Comparison of ENCODE assay signal across 10 cellular contexts in genomic region chr10:84279876-84280475, GRCh38. TPM values are rescaled to one million over a fixed set of nuclear protein-coding genes. Genes with fewer than 3 reads are reported as not detected.
DNase-seq lines count a peak whose midpoint lies in the region; ATAC-seq and TF ChIP-seq lines count a peak whose summit lies in the region.
"Not testable (repeated sequence)": the region's sequence is repeated elsewhere in the genome, so short reads cannot be mapped to it uniquely, and the experiment has no call there.
"Had no signal": no experiment of that assay in that cellular context is flagged by ENCODE, and none has a peak within 500 bp of the region (broad histone marks: within the 10 kb centered on the region; RNA-seq: fewer than 3 reads in every experiment).

No MANE protein-coding gene starts in this region.

- CTCF ChIA-PET in Caco-2 (lab: Charles Lee) = not testable (repeated sequence)
- CTCF ChIA-PET in T-cell (lab: Charles Lee) = interaction anchor here in 1 of 2 donors (1.0 kb wide), 1 partner anchor 73 kb away, joined by 3 read pairs; no protein-coding TSS in a partner anchor

- not testable (repeated sequence) for H3F3A ChIP-seq in smooth muscle cell (ENCODE audit: low read depth)

- not testable (repeated sequence) for H3K27me3 ChIP-seq in Caco-2 (replicated peaks; ENCODE audit: control insufficient read depth, insufficient read depth, low read length); HUES6 (ENCODE audit: control insufficient read depth, insufficient read depth, low read length); smooth muscle cell (ENCODE audit: low read depth)

- not testable (repeated sequence) for ATAC-seq in T-cell (replicated peaks in 1 of 4); memory B cell (ENCODE audit: low read depth)
- peak; percentile 42 for ATAC-seq in effector memory CD8-positive, alpha-beta T cell (replicated peaks)

- H3K4me3 ChIP-seq in Caco-2 (ENCODE audit: low read depth, low read length) (peak overlapping the region; percentile 35), HUES6 (ENCODE audit: low read depth, low read length) (peak overlapping the region; percentile 55), smooth muscle cell (peak overlapping the region; percentile 40)

- POLR2A ChIA-PET in Caco-2 (lab: Charles Lee); T-cell (lab: Charles Lee): not testable (repeated sequence)

- not testable (repeated sequence) for H3K9me3 ChIP-seq in Caco-2; HUES6 (ENCODE audit: control insufficient read depth, insufficient read depth, low read depth, low read length); smooth muscle cell (replicated peaks; ENCODE audit: low read depth)

- H3K4me1 Mint-ChIP-seq in Caco-2 (ENCODE audit: low read depth, unreplicated experiment); T-cell; effector memory CD8-positive, alpha-beta T cell (ENCODE audit: low read depth in 2 of 2); memory B cell: not testable (repeated sequence)

- not testable (repeated sequence) for H3K36me3 Mint-ChIP-seq in Caco-2 (ENCODE audit: insufficient read depth, unreplicated experiment); T-cell; effector memory CD8-positive, alpha-beta T cell (ENCODE audit: insufficient read depth); memory B cell

- not testable (repeated sequence) for H4K20me1 ChIP-seq in smooth muscle cell (ENCODE audit: low read depth)

- H3K27ac ChIP-seq in HUES6 (ENCODE audit: low read depth, low read length); smooth muscle cell (ENCODE audit: low read depth): not testable (repeated sequence)

- H2AFZ ChIP-seq in smooth muscle cell (ENCODE audit: low read depth) = not testable (repeated sequence)

- H3K4me1 ChIP-seq in Caco-2; HUES6 (ENCODE audit: control insufficient read depth, insufficient read depth, low read length); smooth muscle cell (ENCODE audit: low read depth): not testable (repeated sequence)

- DNase-seq in Caco-2 = peak; percentile 59 to 63
- DNase-seq in T-cell; effector memory CD8-positive, alpha-beta T cell; memory B cell (ENCODE audit: low spot score in 2 of 2); smooth muscle cell (lab: John Stamatoyannopoulos, UW; ENCODE audit: unreplicated experiment): not testable (repeated sequence)

- H3K36me3 ChIP-seq in Caco-2 (ENCODE audit: control insufficient read depth, insufficient read depth, low read length); HUES6 (ENCODE audit: control insufficient read depth, insufficient read depth, low read length); smooth muscle cell (ENCODE audit: low read depth): not testable (repeated sequence)

- intact Hi-C loops in Caco-2 (cut with micrococcal nuclease; ENCODE audit: unreplicated experiment) = not testable (repeated sequence)

- TF ChIP-seq CTCF in Caco-2 (IDR thresholded peaks at IDR 0.05; ENCODE audit: insufficient read depth in 1 of 2, low read depth in 1 of 2, low read length in 1 of 2, severe bottlenecking in 1 of 2, unreplicated experiment in 1 of 2); smooth muscle cell (IDR thresholded peaks at IDR 0.05; ENCODE audit: borderline replicate concordance, insufficient read depth, poor library complexity, severe bottlenecking): not testable (repeated sequence)

- H3K27ac Mint-ChIP-seq in Caco-2 (ENCODE audit: unreplicated experiment) = peak overlapping the region; percentile 45
- not testable (repeated sequence) for H3K27ac Mint-ChIP-seq in T-cell; effector memory CD8-positive, alpha-beta T cell; memory B cell

- BruUV-seq in Caco-2 (replicated peaks; lab: Mats Ljungman, UMichigan) = TSS peak; percentile 33

- peak overlapping the region; percentile 39 for H3K9ac ChIP-seq in HUES6 (ENCODE audit: low read length)
- H3K9ac ChIP-seq in smooth muscle cell (ENCODE audit: low read depth) = not testable (repeated sequence)

- WGBS in smooth muscle cell (ENCODE audit: low lambda C conversion rate) = 34% methylated on average over 28 of the region's 31 CpGs

- H3K4me2 ChIP-seq in smooth muscle cell = peak overlapping the region; percentile 36

- not testable (repeated sequence) for H3K27me3 Mint-ChIP-seq in Caco-2 (ENCODE audit: insufficient read depth, unreplicated experiment)
- peaks cover 19 to 27% of the 10 kb centered on the region in 2 donors for H3K27me3 Mint-ChIP-seq in T-cell
- H3K27me3 Mint-ChIP-seq in effector memory CD8-positive, alpha-beta T cell = peaks cover 0 to 40% of the 10 kb centered on the region in 2 donors
- peaks cover 12% of the 10 kb centered on the region for H3K27me3 Mint-ChIP-seq in memory B cell

- H3K79me2 ChIP-seq in smooth muscle cell (ENCODE audit: low read depth) = not testable (repeated sequence)

- H3K9me3 Mint-ChIP-seq in Caco-2 (ENCODE audit: unreplicated experiment); T-cell; effector memory CD8-positive, alpha-beta T cell; memory B cell: not testable (repeated sequence)

- H3K4me3 Mint-ChIP-seq in Caco-2 (ENCODE audit: unreplicated experiment) = peak overlapping the region; percentile 82
- H3K4me3 Mint-ChIP-seq in T-cell = peak overlapping the region in 2 of 3 donors; percentile 6 to 29
- H3K4me3 Mint-ChIP-seq in effector memory CD8-positive, alpha-beta T cell = peak overlapping the region; percentile 31 to 41
- H3K4me3 Mint-ChIP-seq in memory B cell = peak overlapping the region; percentile 55

RNA-seq across cellular contexts. Expression of gene RGR, which starts 35.1 kb away (rescaled TPM):
- total RNA-seq in Caco-2 (2022) (not detected in 2 replicates), T-cell (not detected), smooth muscle cell (not detected in 2 replicates)
- not detected in 2 replicates for polyA plus RNA-seq in smooth muscle cell
- total RNA-seq: CD4-positive, alpha-beta memory T cell; OCI-LY7; SJSA1 had no signal
- polyA plus RNA-seq: AG04450; CD4-positive, alpha-beta memory T cell had no signal

RNA-seq across cellular contexts. Expression of gene LRIT1, which starts 38.6 kb away (rescaled TPM):
- not detected in 2 replicates for total RNA-seq in Caco-2 (2022)
- not detected for total RNA-seq in T-cell
- total RNA-seq in smooth muscle cell = not detected in 2 replicates
- not detected in 2 replicates for polyA plus RNA-seq in smooth muscle cell
- total RNA-seq: CD4-positive, alpha-beta memory T cell; OCI-LY7; SJSA1 had no signal
- polyA plus RNA-seq: AG04450; CD4-positive, alpha-beta memory T cell had no signal

RNA-seq across cellular contexts. Expression of gene CCSER2, which starts 48.4 kb away (rescaled TPM):
- total RNA-seq in Caco-2 (2022) (23.1 and 28.3 TPM in 2 replicates), T-cell (100 to 1,000 TPM; 109 to 137 (median 115) TPM), smooth muscle cell (42.1 and 53.8 TPM in 2 replicates)
- 32.8 and 46.9 TPM in 2 replicates for polyA plus RNA-seq in smooth muscle cell

RNA-seq across cellular contexts. Expression of gene LRIT2, which starts 54.6 kb away (rescaled TPM):
- total RNA-seq in Caco-2 (2022) (not detected in 2 replicates), T-cell (not detected), smooth muscle cell (not detected in 2 replicates)
- not detected in 2 replicates for polyA plus RNA-seq in smooth muscle cell
- total RNA-seq: CD4-positive, alpha-beta memory T cell; OCI-LY7; SJSA1 had no signal
- polyA plus RNA-seq: AG04450; CD4-positive, alpha-beta memory T cell had no signal

Comparison
In these comparisons a context has a peak if more than half of its experiments do, and no peak if none do; other contexts are left out.
1. H3K4me3 Mint-ChIP-seq: peak in every context shown above with its lines; median percentile 82 in Caco-2; 55 in memory B cell; 36 in effector memory CD8-positive, alpha-beta T cell; 18 in T-cell.